In genomic region chr2:239003933-239004636, GRCh38 we compare ENCODE assay signal across 20 cellular contexts.
DNase-seq lines count a peak whose midpoint lies in the region; ATAC-seq and TF ChIP-seq lines count a peak whose summit lies in the region.
"Had no signal": no experiment of that assay in that cellular context is flagged by ENCODE, and none has a peak within 500 bp of the region (broad histone marks: within the 10 kb centered on the region; RNA-seq: fewer than 3 reads in every experiment).

No MANE protein-coding gene starts in this region.

- H2BK120ac ChIP-seq in neuronal stem cell (ENCODE audit: low read depth, low read length), result no peak overlapping the region

- 89% methylated on average over 20 of the region's 20 CpGs for WGBS in right cardiac atrium
- no CpG with 5 or more reads among the region's 20 CpGs for WGBS in neuronal stem cell (ENCODE audit: extremely low coverage in 2 of 2, insufficient read length in 2 of 2, insufficient replicate concordance in 1 of 2), 2 donors
- 63% methylated on average over 8 of the region's 20 CpGs for WGBS in right lobe of liver (ENCODE audit: insufficient coverage, low coverage, low lambda C conversion rate, missing lambda C conversion rate)

- peak overlapping the region; percentile 12 for H2BK15ac ChIP-seq in neuronal stem cell (ENCODE audit: low read length)

- no peak overlapping the region for H4K91ac ChIP-seq in neuronal stem cell (ENCODE audit: low read depth, low read length, poor library complexity)

- H3K9me3 ChIP-seq in right cardiac atrium (ENCODE audit: control insufficient read depth, low read length), result no peaks in the 10 kb centered on the region
- H3K9me3 ChIP-seq in neuronal stem cell (replicated peaks in 1 of 2; ENCODE audit: control insufficient read depth in 2 of 2, insufficient read depth in 1 of 2, low read depth in 1 of 2, low read length in 2 of 2), result peaks cover 0 to 6% of the 10 kb centered on the region in 2 donors
- H3K9me3 ChIP-seq in vagina, result no peaks in the 10 kb centered on the region
- no peaks in the 10 kb centered on the region for H3K9me3 ChIP-seq in right lobe of liver
- H3K9me3 ChIP-seq: SK-N-SH had no signal

- no peak for ATAC-seq in right cardiac atrium
- no peak for ATAC-seq in left ventricle myocardium superior
- ATAC-seq in right lobe of liver, result no peak

- no peaks in the 10 kb centered on the region for H3K79me1 ChIP-seq in neuronal stem cell (ENCODE audit: low read depth, low read length)

- TF ChIP-seq POLR2A in vagina (IDR thresholded peaks at IDR 0.05) (no peak), right lobe of liver (IDR thresholded peaks at IDR 0.05) (no peak)

- H3K4ac ChIP-seq in neuronal stem cell (ENCODE audit: low read length), result no peak overlapping the region

- H3K4me1 ChIP-seq in right cardiac atrium (ENCODE audit: control insufficient read depth, insufficient read depth, low read length) (no peaks in the 10 kb centered on the region), neuronal stem cell (ENCODE audit: control insufficient read depth in 2 of 2, insufficient read depth in 1 of 2, low read depth in 1 of 2, low read length in 2 of 2) (peaks cover 0 to 8% of the 10 kb centered on the region in 2 donors), vagina (peaks cover 15% of the 10 kb centered on the region), right lobe of liver (no peaks in the 10 kb centered on the region)

- no peak overlapping the region for H4K8ac ChIP-seq in neuronal stem cell (ENCODE audit: low read depth, low read length)

- H3K9ac ChIP-seq in neuronal stem cell (ENCODE audit: low read depth, low read length, poor library complexity), result peak overlapping the region; percentile 26
- H3K9ac ChIP-seq: BLaER1, KMS-11, SK-N-SH had no signal

- H3K4me3 ChIP-seq in right cardiac atrium (ENCODE audit: low read length), result no peak overlapping the region
- H3K4me3 ChIP-seq in neuronal stem cell (ENCODE audit: low read length in 2 of 2), result no peak overlapping the region
- H3K4me3 ChIP-seq in vagina, result no peak overlapping the region
- no peak overlapping the region for H3K4me3 ChIP-seq in right lobe of liver
- H3K4me3 ChIP-seq: BLaER1 had no signal

- H3K4me2 ChIP-seq in neuronal stem cell (ENCODE audit: insufficient read depth, low read length, poor library complexity, severe bottlenecking), result no peak overlapping the region
- H3K4me2 ChIP-seq: BLaER1, KMS-11 had no signal

- H3K27ac ChIP-seq in right cardiac atrium (ENCODE audit: low read length) (no peak overlapping the region), neuronal stem cell (replicated peaks; ENCODE audit: low read length) (no peak overlapping the region), vagina (peak overlapping the region; percentile 84), right lobe of liver (no peak overlapping the region)
- H3K27ac ChIP-seq: BLaER1, KMS-11 had no signal

- no peak overlapping the region for H2AFZ ChIP-seq in neuronal stem cell (ENCODE audit: low read length)

- H3K18ac ChIP-seq in neuronal stem cell (ENCODE audit: low read length), result no peak overlapping the region

- H2AK5ac ChIP-seq in neuronal stem cell (ENCODE audit: low read depth, low read length), result no peak overlapping the region

- intact Hi-C loops in right cardiac atrium (cut with DNase I), result no loop called here
- intact Hi-C loops in left ventricle myocardium superior (cut with micrococcal nuclease), result no loop called here
- intact Hi-C loops in vagina (cut with DNase I), result no loop called here
- intact Hi-C loops in right lobe of liver (cut with DNase I), result no loop called here

- H3K36me3 ChIP-seq in neuronal stem cell (replicated peaks in 1 of 2; ENCODE audit: control insufficient read depth in 2 of 2, insufficient read depth in 2 of 2, low read length in 2 of 2) (no peaks in the 10 kb centered on the region), vagina (no peaks in the 10 kb centered on the region), right lobe of liver (no peaks in the 10 kb centered on the region)
- H3K36me3 ChIP-seq: BLaER1 had no signal

- no peak overlapping the region for H2BK5ac ChIP-seq in neuronal stem cell (ENCODE audit: low read length)

- peak in 2 of 3 donors; percentile 19 to 36 for DNase-seq in right cardiac atrium
- no peak for DNase-seq in left ventricle myocardium superior
- DNase-seq in islet precursor cell, result peak; percentile 40
- DNase-seq in neuronal stem cell (ENCODE audit: low spot score), result no peak
- no peak for DNase-seq in vagina (ENCODE audit: extremely low spot score in 2 of 2)
- DNase-seq in right lobe of liver, result no peak
- no peak for DNase-seq in HUDEP-2 (lab: John Stamatoyannopoulos, UW; ENCODE audit: unreplicated experiment in 76 of 76)
- no peak for DNase-seq in HuH-7 (ENCODE audit: low spot score)
- DNase-seq: CD4-positive, CD25-positive, alpha-beta regulatory T cell; DMS153; DND-41; NCI-H1092; NCI-H1436; NCI-H187; NCI-H2107; NCI-H524; NCI-H774; SK-N-SH had no signal

- H3K14ac ChIP-seq in neuronal stem cell (ENCODE audit: low read length), result no peak overlapping the region

- H3K23ac ChIP-seq in neuronal stem cell (ENCODE audit: low read depth, low read length, poor library complexity), result no peak overlapping the region

- H3K27me3 ChIP-seq in right cardiac atrium (ENCODE audit: control insufficient read depth, insufficient read depth) (no peaks in the 10 kb centered on the region), neuronal stem cell (ENCODE audit: control insufficient read depth in 3 of 3, insufficient read depth in 3 of 3, low read depth in 1 of 3, low read length in 3 of 3) (peaks cover 0 to 10% (median 0%) of the 10 kb centered on the region in 3 experiments), vagina (no peaks in the 10 kb centered on the region), right lobe of liver (no peaks in the 10 kb centered on the region)
- H3K27me3 ChIP-seq: BLaER1 had no signal

- H2BK12ac ChIP-seq in neuronal stem cell (ENCODE audit: low read length), result no peak overlapping the region

- no peak for TF ChIP-seq CTCF in vagina (IDR thresholded peaks at IDR 0.05)
- TF ChIP-seq CTCF in right lobe of liver (IDR thresholded peaks at IDR 0.05), result no peak

Comparison
In these comparisons a context has a peak if more than half of its experiments do, and no peak if none do; other contexts are left out.
1. DNase-seq: peak in right cardiac atrium (2 of 3) and islet precursor cell (single experiment); none in left ventricle myocardium superior (single experiment), neuronal stem cell (single experiment), vagina (0 of 2), right lobe of liver (0 of 3), HUDEP-2 (0 of 76) and HuH-7 (single experiment).